ENCODE assay signal across 30 cellular contexts in genomic region chrX:13330446-13330845, GRCh38. TPM values are rescaled to one million over a fixed set of nuclear protein-coding genes. Genes with fewer than 3 reads are reported as not detected.
DNase-seq lines count a peak whose midpoint lies in the region; ATAC-seq, FAIRE-seq and TF ChIP-seq lines count a peak whose summit lies in the region.
"Had no signal": no experiment of that assay in that cellular context is flagged by ENCODE, and none has a peak within 500 bp of the region (broad histone marks: within the 10 kb centered on the region; RNA-seq: fewer than 3 reads in every experiment).

No MANE protein-coding gene starts in this region.

- in situ Hi-C loops in mammary epithelial cell (cut with MboI; ENCODE audit: low sequenced_read_pairs in 2 of 2) = no loop called here

- H3K4me1 Mint-ChIP-seq in MCF 10A (ENCODE audit: insufficient read depth, unreplicated experiment) = no peaks in the 10 kb centered on the region
- H3K4me1 Mint-ChIP-seq: CD14-positive monocyte; CD4-positive, alpha-beta memory T cell; CD4-positive, CD25-positive, alpha-beta regulatory T cell; CD8-positive, alpha-beta memory T cell had no signal

- intact Hi-C loops in mammary epithelial cell (cut with micrococcal nuclease) = no loop called here
- intact Hi-C loops in MCF 10A (cut with micrococcal nuclease) = no loop called here
- intact Hi-C loops in right cardiac atrium (cut with DNase I) = no loop called here

- H3K27me3 ChIP-seq in mammary epithelial cell (ENCODE audit: insufficient read depth, low read length) (no peaks in the 10 kb centered on the region), keratinocyte (ENCODE audit: control insufficient read depth, extremely low read depth, insufficient read depth, low read length) (no peaks in the 10 kb centered on the region), right cardiac atrium (ENCODE audit: control insufficient read depth, insufficient read depth) (no peaks in the 10 kb centered on the region)
- H3K27me3 ChIP-seq: BE2C, BLaER1 had no signal

- H3K27me3 Mint-ChIP-seq in MCF 10A (ENCODE audit: insufficient read depth, unreplicated experiment) = no peaks in the 10 kb centered on the region
- H3K27me3 Mint-ChIP-seq: CD4-positive, alpha-beta memory T cell; CD4-positive, CD25-positive, alpha-beta regulatory T cell; CD8-positive, alpha-beta memory T cell had no signal

- DNase-seq in mammary epithelial cell (peak; percentile 49), MCF 10A (ENCODE audit: unreplicated experiment) (no peak), epithelial cell of prostate (ENCODE audit: low read depth, low spot score) (no peak), keratinocyte (ENCODE audit: low read depth, low spot score) (peak; percentile 2), right cardiac atrium (no peak)
- DNase-seq: ACHN; BE2C; C1 segment of cervical spinal cord; CD4-positive, alpha-beta memory T cell; CD4-positive, CD25-positive, alpha-beta regulatory T cell; CD8-positive, alpha-beta memory T cell; COR-L47; DMS 273 treated with DMSO at 0.1 percent for 48 hours; DMS153; DMS53; DMS79; DND-41; EL; GDM1 had no signal

- H3K9ac ChIP-seq in mammary epithelial cell (ENCODE audit: insufficient read depth, low read length) (no peak overlapping the region), keratinocyte (ENCODE audit: control insufficient read depth, extremely low read depth, insufficient read depth, low read length) (no peak overlapping the region)
- H3K9ac ChIP-seq: BLaER1 had no signal

- TF ChIP-seq CTCF in mammary epithelial cell (conservative IDR thresholded peaks at IDR 0.05 in 1 of 2, IDR thresholded peaks at IDR 0.05 in 1 of 2; ENCODE audit: extremely low read depth in 1 of 2, insufficient read depth in 1 of 2, low read depth in 1 of 2, low read length in 2 of 2) (no peak), MCF 10A (IDR thresholded peaks at IDR 0.05; ENCODE audit: unreplicated experiment) (no peak), keratinocyte (optimal IDR thresholded peaks at IDR 0.05 in 1 of 3, IDR thresholded peaks at IDR 0.05 in 1 of 3, conservative IDR thresholded peaks at IDR 0.05 in 1 of 3; ENCODE audit: extremely low read depth in 1 of 3, insufficient read depth in 2 of 3, low read length in 3 of 3) (no peak)

- CTCF ChIA-PET in mammary epithelial cell (lab: Charles Lee; ENCODE audit: low non-redundant PET) (no interaction called here), MCF 10A (lab: Yijun Ruan, JAX) (no interaction called here)

- H3K79me2 ChIP-seq in mammary epithelial cell (ENCODE audit: insufficient read depth, low read length) = no peaks in the 10 kb centered on the region
- no peaks in the 10 kb centered on the region for H3K79me2 ChIP-seq in keratinocyte (ENCODE audit: control insufficient read depth, insufficient read depth, low read length)

- H3K4me2 ChIP-seq in mammary epithelial cell (ENCODE audit: insufficient read depth, low read depth, low read length) (peak overlapping the region; percentile 37), keratinocyte (ENCODE audit: control insufficient read depth, extremely low read depth, insufficient read depth, low read depth, low read length) (peak overlapping the region; percentile 4)
- H3K4me2 ChIP-seq: A549, BLaER1 had no signal

- H3K4me3 Mint-ChIP-seq in MCF 10A (ENCODE audit: unreplicated experiment) = no peak overlapping the region
- H3K4me3 Mint-ChIP-seq: CD14-positive monocyte; CD4-positive, alpha-beta memory T cell; CD4-positive, CD25-positive, alpha-beta regulatory T cell; CD8-positive, alpha-beta memory T cell had no signal

- H3K9me1 ChIP-seq in keratinocyte (ENCODE audit: control insufficient read depth, extremely low read depth, insufficient read depth, low read length) = no peaks in the 10 kb centered on the region

- H3K9me3 Mint-ChIP-seq in MCF 10A (ENCODE audit: unreplicated experiment) = no peaks in the 10 kb centered on the region
- H3K9me3 Mint-ChIP-seq: CD4-positive, CD25-positive, alpha-beta regulatory T cell; CD8-positive, alpha-beta memory T cell had no signal

- H4K20me1 ChIP-seq in mammary epithelial cell (ENCODE audit: insufficient read depth, low read length) (no peaks in the 10 kb centered on the region), keratinocyte (ENCODE audit: control insufficient read depth, extremely low read depth, insufficient read depth, low read length) (no peaks in the 10 kb centered on the region)
- H4K20me1 ChIP-seq: BLaER1 had no signal

- H2AFZ ChIP-seq in mammary epithelial cell (ENCODE audit: low read depth, low read length) (peak overlapping the region; percentile 73), keratinocyte (ENCODE audit: control insufficient read depth, low read length) (peak overlapping the region; percentile 59)

- H3K36me3 ChIP-seq in mammary epithelial cell (ENCODE audit: insufficient read depth, low read length) (no peaks in the 10 kb centered on the region), keratinocyte (ENCODE audit: control insufficient read depth in 2 of 2, extremely low read depth in 1 of 2, insufficient read depth in 2 of 2, low read length in 2 of 2) (no peaks in the 10 kb centered on the region)
- H3K36me3 ChIP-seq: BE2C, BLaER1 had no signal

- peak overlapping the region; percentile 30 for H3K27ac ChIP-seq in mammary epithelial cell (ENCODE audit: insufficient read depth, low read depth, low read length)
- peak overlapping the region; percentile 29 for H3K27ac ChIP-seq in epithelial cell of prostate
- H3K27ac ChIP-seq in keratinocyte (ENCODE audit: control insufficient read depth, insufficient read depth, low read length) = no peak overlapping the region
- no peak overlapping the region for H3K27ac ChIP-seq in right cardiac atrium (ENCODE audit: low read length)
- H3K27ac ChIP-seq: 22Rv1, A549, BLaER1 had no signal

- H3K4me3 ChIP-seq in mammary epithelial cell (replicated peaks in 1 of 3; ENCODE audit: insufficient read depth in 1 of 3, low read depth in 2 of 3, low read length in 3 of 3) = no peak overlapping the region
- no peak overlapping the region for H3K4me3 ChIP-seq in keratinocyte (ENCODE audit: control insufficient read depth in 2 of 3, extremely low read depth in 1 of 3, insufficient read depth in 2 of 3, low read depth in 1 of 3, low read length in 3 of 3)
- H3K4me3 ChIP-seq in right cardiac atrium (ENCODE audit: low read length) = no peak overlapping the region
- H3K4me3 ChIP-seq: A549, BLaER1, GM12878 had no signal

- POLR2A ChIA-PET in MCF 10A (lab: Yijun Ruan, JAX) = no interaction called here

- dilution Hi-C loops in mammary epithelial cell (cut with HindIII; ENCODE audit: low sequenced_read_pairs) (no loop called here), keratinocyte (cut with MboI; ENCODE audit: extremely low pct_ligation_motif_present, low sequenced_read_pairs) (no loop called here)

- H3K4me1 ChIP-seq in mammary epithelial cell (ENCODE audit: insufficient read depth, low read length) (peaks cover 10% of the 10 kb centered on the region), keratinocyte (ENCODE audit: control insufficient read depth, extremely low read depth, insufficient read depth, low read length) (peaks cover 7% of the 10 kb centered on the region), right cardiac atrium (ENCODE audit: control insufficient read depth, insufficient read depth, low read length) (no peaks in the 10 kb centered on the region)
- H3K4me1 ChIP-seq: A549, BE2C, BLaER1 had no signal

- H3K27ac Mint-ChIP-seq in MCF 10A (ENCODE audit: low read depth, unreplicated experiment) = no peak overlapping the region
- H3K27ac Mint-ChIP-seq: CD14-positive monocyte; CD4-positive, alpha-beta memory T cell; CD4-positive, CD25-positive, alpha-beta regulatory T cell; CD8-positive, alpha-beta memory T cell had no signal

- H3K9me3 ChIP-seq in mammary epithelial cell (replicated peaks; ENCODE audit: insufficient read depth, low read length) = no peaks in the 10 kb centered on the region
- no peaks in the 10 kb centered on the region for H3K9me3 ChIP-seq in keratinocyte (ENCODE audit: control insufficient read depth, low read depth, low read length)
- no peaks in the 10 kb centered on the region for H3K9me3 ChIP-seq in right cardiac atrium (ENCODE audit: control insufficient read depth, low read length)
- H3K9me3 ChIP-seq: A549, BE2C, BLaER1 had no signal

- no TSS peak for BruUV-seq in mammary epithelial cell (replicated peaks; lab: Mats Ljungman, UMichigan)
- no TSS peak for BruUV-seq in MCF 10A (replicated peaks; lab: Mats Ljungman, UMichigan)

- peak; percentile 80 for FAIRE-seq in keratinocyte (lab: Jason Lieb, UNC)
- FAIRE-seq: A549, GM12878, GM12892 had no signal

- ATAC-seq in right cardiac atrium (no peak), HG02610 (IDR thresholded peaks at IDR 0.05; ENCODE audit: unreplicated experiment) (no peak)
- ATAC-seq: A549, GM12878 had no signal

- H3K36me3 Mint-ChIP-seq in MCF 10A (ENCODE audit: insufficient read depth, unreplicated experiment) = no peaks in the 10 kb centered on the region
- H3K36me3 Mint-ChIP-seq: CD14-positive monocyte; CD4-positive, alpha-beta memory T cell; CD4-positive, CD25-positive, alpha-beta regulatory T cell; CD8-positive, alpha-beta memory T cell had no signal

- WGBS in mammary epithelial cell (ENCODE audit: low coverage, missing lambda C conversion rate) = 13% methylated on average over 2 of the region's 2 CpGs
- 94% methylated on average over 2 of the region's 2 CpGs for WGBS in right cardiac atrium

RNA-seq across cellular contexts. Expression of gene ATXN3L, which starts 10.6 kb away (rescaled TPM):
- total RNA-seq in mammary epithelial cell (not detected), MCF 10A (2022) (not detected in 2 replicates), right cardiac atrium (not detected)
- polyA plus RNA-seq in mammary epithelial cell (not detected), keratinocyte (not detected in 3 replicates), right cardiac atrium (not detected)
- polyA minus RNA-seq in mammary epithelial cell (not detected), keratinocyte (not detected in 3 replicates)
- polyA plus RNA-seq in keratinocyte (2011; ENCODE audit: low read depth) = not detected
- not detected in 2 replicates for polyA plus RNA-seq in keratinocyte (2011; cell fraction: cytosol; rRNA removed)
- not detected in 2 replicates for polyA plus RNA-seq in keratinocyte (2011; cell fraction: nucleus; rRNA removed)
- polyA plus RNA-seq in keratinocyte (2012; ENCODE audit: low replicate concordance) = not detected in 2 replicates
- not detected for polyA minus RNA-seq in keratinocyte (2011; cell fraction: cytosol; rRNA and poly(A)+ RNA removed)
- polyA minus RNA-seq in keratinocyte (2011; cell fraction: nucleus; rRNA and poly(A)+ RNA removed) = not detected in 2 replicates
- total RNA-seq: A172; CD4-positive, alpha-beta memory T cell; CD4-positive, CD25-positive, alpha-beta regulatory T cell; CD8-positive, alpha-beta memory T cell; Daoy; G401; GM12878 had no signal
- polyA plus RNA-seq: A549; AG04450; CD14-positive monocyte; CD4-positive, alpha-beta memory T cell; CD4-positive, CD25-positive, alpha-beta regulatory T cell; CD8-positive, alpha-beta memory T cell; GM12878 had no signal

Comparison
In these comparisons a context has a peak if more than half of its experiments do, and no peak if none do; other contexts are left out.
1. DNase-seq: peak in mammary epithelial cell (single experiment) and keratinocyte (single experiment); none in MCF 10A (single experiment), epithelial cell of prostate (single experiment) and right cardiac atrium (0 of 3).
2. H3K27ac ChIP-seq: peak in mammary epithelial cell (single experiment) and epithelial cell of prostate (single experiment); none in keratinocyte (single experiment) and right cardiac atrium (single experiment).